Comparison of ENCODE assay signal across 1 cellular context in genomic region chr5:177446184-177447065, GRCh38.
TF ChIP-seq lines count a peak whose summit lies in the region.

A gene with protein sequence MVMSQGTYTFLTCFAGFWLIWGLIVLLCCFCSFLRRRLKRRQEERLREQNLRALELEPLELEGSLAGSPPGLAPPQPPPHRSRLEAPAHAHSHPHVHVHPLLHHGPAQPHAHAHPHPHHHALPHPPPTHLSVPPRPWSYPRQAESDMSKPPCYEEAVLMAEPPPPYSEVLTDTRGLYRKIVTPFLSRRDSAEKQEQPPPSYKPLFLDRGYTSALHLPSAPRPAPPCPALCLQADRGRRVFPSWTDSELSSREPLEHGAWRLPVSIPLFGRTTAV (plus strand): TSS chr5:177446814. CDS start chr5:177455068, 8,254 bp downstream.

TF ChIP-seq in HEK293, 187 proteins besides CTCF, POLR2A, EP300 and RAD21 (continued from another document and continues in another):
- TF ChIP-seq, protein P1, sequence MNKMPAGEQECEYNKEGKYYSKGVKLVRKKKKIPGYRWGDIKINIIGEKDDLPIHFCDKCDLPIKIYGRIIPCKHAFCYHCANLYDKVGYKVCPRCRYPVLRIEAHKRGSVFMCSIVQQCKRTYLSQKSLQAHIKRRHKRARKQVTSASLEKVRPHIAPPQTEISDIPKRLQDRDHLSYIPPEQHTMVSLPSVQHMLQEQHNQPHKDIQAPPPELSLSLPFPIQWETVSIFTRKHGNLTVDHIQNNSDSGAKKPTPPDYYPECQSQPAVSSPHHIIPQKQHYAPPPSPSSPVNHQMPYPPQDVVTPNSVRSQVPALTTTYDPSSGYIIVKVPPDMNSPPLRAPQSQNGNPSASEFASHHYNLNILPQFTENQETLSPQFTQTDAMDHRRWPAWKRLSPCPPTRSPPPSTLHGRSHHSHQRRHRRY (tag by site-specific recombination; IDR thresholded peaks at IDR 0.05), result peak; percentile 76; the same call in 1 of the 2 replicates
- TF ChIP-seq ZSCAN23 (tag by site-specific recombination; IDR thresholded peaks at IDR 0.05) (peak; percentile 33; the same call in 1 of the 2 replicates), PBX3 (CRISPR knock-in tag; IDR thresholded peaks at IDR 0.05) (peak; percentile 39), ZNF549 (tag by site-specific recombination; IDR thresholded peaks at IDR 0.05) (no peak), ZNF311 (tag by site-specific recombination; IDR thresholded peaks at IDR 0.05; ENCODE audit: borderline replicate concordance) (no peak), ZNF529 (tag by site-specific recombination; IDR thresholded peaks at IDR 0.05; ENCODE audit: insufficient replicate concordance) (no peak), ZNF837 (tag by site-specific recombination; IDR thresholded peaks at IDR 0.05) (0 out of 2 replicates have a peak, but pooled peaks have one; percentile 81), ZNF571 (tag by site-specific recombination; IDR thresholded peaks at IDR 0.05) (no peak), ZNF132 (tag by site-specific recombination; IDR thresholded peaks at IDR 0.05; ENCODE audit: borderline replicate concordance) (no peak), ZNF596 (tag by site-specific recombination; IDR thresholded peaks at IDR 0.05) (0 out of 2 replicates have a peak, but pooled peaks have one; percentile 19), ZNF18 (tag by site-specific recombination; IDR thresholded peaks at IDR 0.05) (no peak), GFI1B (tag by site-specific recombination; IDR thresholded peaks at IDR 0.05) (0 out of 2 replicates have a peak, but pooled peaks have one; percentile 18), ZNF555 (tag by site-specific recombination; conservative IDR thresholded peaks at IDR 0.05) (no peak), ZNF335 (tag by site-specific recombination; conservative IDR thresholded peaks at IDR 0.05) (peak; percentile 80), PATZ1 (tag by site-specific recombination; IDR thresholded peaks at IDR 0.05) (peak; percentile 83), RBAK (tag by site-specific recombination; IDR thresholded peaks at IDR 0.05) (no peak), ZFP3 (tag by site-specific recombination; IDR thresholded peaks at IDR 0.05; ENCODE audit: low read depth) (no peak), ZNF514 (tag by site-specific recombination; IDR thresholded peaks at IDR 0.05) (no peak), ZNF544 (tag by site-specific recombination; IDR thresholded peaks at IDR 0.05) (no peak), ZNF23 (tag by site-specific recombination; IDR thresholded peaks at IDR 0.05; ENCODE audit: borderline replicate concordance) (no peak), ZNF610 (tag by site-specific recombination; IDR thresholded peaks at IDR 0.05; ENCODE audit: borderline replicate concordance) (no peak), KLF1 (tag by site-specific recombination; IDR thresholded peaks at IDR 0.05) (peak; percentile 39; the same call in 1 of the 2 replicates), ZNF138 (tag by site-specific recombination; IDR thresholded peaks at IDR 0.05; ENCODE audit: borderline replicate concordance) (no peak), ZNF302 (tag by site-specific recombination; IDR thresholded peaks at IDR 0.05; ENCODE audit: low read depth) (no peak), KLF7 (tag by site-specific recombination; IDR thresholded peaks at IDR 0.05; ENCODE audit: borderline replicate concordance) (no peak), ZNF155 (tag by site-specific recombination; IDR thresholded peaks at IDR 0.05) (no peak), OSR2 (tag by site-specific recombination; IDR thresholded peaks at IDR 0.05) (no peak), ZNF398 (tag by site-specific recombination; IDR thresholded peaks at IDR 0.05) (peak; percentile 46; the same call in 1 of the 2 replicates), HOXC10 (CRISPR knock-in tag; IDR thresholded peaks at IDR 0.05) (no peak), ZNF133 (tag by site-specific recombination; IDR thresholded peaks at IDR 0.05) (no peak), MYNN (tag by site-specific recombination; IDR thresholded peaks at IDR 0.05; ENCODE audit: borderline replicate concordance) (no peak)
- TF ChIP-seq, protein P2, sequence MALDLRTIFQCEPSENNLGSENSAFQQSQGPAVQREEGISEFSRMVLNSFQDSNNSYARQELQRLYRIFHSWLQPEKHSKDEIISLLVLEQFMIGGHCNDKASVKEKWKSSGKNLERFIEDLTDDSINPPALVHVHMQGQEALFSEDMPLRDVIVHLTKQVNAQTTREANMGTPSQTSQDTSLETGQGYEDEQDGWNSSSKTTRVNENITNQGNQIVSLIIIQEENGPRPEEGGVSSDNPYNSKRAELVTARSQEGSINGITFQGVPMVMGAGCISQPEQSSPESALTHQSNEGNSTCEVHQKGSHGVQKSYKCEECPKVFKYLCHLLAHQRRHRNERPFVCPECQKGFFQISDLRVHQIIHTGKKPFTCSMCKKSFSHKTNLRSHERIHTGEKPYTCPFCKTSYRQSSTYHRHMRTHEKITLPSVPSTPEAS (tag by site-specific recombination; IDR thresholded peaks at IDR 0.05), result peak; percentile 79
- TF ChIP-seq, protein P3, sequence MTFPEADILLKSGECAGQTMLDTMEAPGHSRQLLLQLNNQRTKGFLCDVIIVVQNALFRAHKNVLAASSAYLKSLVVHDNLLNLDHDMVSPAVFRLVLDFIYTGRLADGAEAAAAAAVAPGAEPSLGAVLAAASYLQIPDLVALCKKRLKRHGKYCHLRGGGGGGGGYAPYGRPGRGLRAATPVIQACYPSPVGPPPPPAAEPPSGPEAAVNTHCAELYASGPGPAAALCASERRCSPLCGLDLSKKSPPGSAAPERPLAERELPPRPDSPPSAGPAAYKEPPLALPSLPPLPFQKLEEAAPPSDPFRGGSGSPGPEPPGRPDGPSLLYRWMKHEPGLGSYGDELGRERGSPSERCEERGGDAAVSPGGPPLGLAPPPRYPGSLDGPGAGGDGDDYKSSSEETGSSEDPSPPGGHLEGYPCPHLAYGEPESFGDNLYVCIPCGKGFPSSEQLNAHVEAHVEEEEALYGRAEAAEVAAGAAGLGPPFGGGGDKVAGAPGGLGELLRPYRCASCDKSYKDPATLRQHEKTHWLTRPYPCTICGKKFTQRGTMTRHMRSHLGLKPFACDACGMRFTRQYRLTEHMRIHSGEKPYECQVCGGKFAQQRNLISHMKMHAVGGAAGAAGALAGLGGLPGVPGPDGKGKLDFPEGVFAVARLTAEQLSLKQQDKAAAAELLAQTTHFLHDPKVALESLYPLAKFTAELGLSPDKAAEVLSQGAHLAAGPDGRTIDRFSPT (tag by site-specific recombination; IDR thresholded peaks at IDR 0.05), result peak; percentile 75
- TF ChIP-seq, protein P4, sequence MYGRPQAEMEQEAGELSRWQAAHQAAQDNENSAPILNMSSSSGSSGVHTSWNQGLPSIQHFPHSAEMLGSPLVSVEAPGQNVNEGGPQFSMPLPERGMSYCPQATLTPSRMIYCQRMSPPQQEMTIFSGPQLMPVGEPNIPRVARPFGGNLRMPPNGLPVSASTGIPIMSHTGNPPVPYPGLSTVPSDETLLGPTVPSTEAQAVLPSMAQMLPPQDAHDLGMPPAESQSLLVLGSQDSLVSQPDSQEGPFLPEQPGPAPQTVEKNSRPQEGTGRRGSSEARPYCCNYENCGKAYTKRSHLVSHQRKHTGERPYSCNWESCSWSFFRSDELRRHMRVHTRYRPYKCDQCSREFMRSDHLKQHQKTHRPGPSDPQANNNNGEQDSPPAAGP (tag by site-specific recombination; IDR thresholded peaks at IDR 0.05), result peak; percentile 64
- TF ChIP-seq, protein P5, sequence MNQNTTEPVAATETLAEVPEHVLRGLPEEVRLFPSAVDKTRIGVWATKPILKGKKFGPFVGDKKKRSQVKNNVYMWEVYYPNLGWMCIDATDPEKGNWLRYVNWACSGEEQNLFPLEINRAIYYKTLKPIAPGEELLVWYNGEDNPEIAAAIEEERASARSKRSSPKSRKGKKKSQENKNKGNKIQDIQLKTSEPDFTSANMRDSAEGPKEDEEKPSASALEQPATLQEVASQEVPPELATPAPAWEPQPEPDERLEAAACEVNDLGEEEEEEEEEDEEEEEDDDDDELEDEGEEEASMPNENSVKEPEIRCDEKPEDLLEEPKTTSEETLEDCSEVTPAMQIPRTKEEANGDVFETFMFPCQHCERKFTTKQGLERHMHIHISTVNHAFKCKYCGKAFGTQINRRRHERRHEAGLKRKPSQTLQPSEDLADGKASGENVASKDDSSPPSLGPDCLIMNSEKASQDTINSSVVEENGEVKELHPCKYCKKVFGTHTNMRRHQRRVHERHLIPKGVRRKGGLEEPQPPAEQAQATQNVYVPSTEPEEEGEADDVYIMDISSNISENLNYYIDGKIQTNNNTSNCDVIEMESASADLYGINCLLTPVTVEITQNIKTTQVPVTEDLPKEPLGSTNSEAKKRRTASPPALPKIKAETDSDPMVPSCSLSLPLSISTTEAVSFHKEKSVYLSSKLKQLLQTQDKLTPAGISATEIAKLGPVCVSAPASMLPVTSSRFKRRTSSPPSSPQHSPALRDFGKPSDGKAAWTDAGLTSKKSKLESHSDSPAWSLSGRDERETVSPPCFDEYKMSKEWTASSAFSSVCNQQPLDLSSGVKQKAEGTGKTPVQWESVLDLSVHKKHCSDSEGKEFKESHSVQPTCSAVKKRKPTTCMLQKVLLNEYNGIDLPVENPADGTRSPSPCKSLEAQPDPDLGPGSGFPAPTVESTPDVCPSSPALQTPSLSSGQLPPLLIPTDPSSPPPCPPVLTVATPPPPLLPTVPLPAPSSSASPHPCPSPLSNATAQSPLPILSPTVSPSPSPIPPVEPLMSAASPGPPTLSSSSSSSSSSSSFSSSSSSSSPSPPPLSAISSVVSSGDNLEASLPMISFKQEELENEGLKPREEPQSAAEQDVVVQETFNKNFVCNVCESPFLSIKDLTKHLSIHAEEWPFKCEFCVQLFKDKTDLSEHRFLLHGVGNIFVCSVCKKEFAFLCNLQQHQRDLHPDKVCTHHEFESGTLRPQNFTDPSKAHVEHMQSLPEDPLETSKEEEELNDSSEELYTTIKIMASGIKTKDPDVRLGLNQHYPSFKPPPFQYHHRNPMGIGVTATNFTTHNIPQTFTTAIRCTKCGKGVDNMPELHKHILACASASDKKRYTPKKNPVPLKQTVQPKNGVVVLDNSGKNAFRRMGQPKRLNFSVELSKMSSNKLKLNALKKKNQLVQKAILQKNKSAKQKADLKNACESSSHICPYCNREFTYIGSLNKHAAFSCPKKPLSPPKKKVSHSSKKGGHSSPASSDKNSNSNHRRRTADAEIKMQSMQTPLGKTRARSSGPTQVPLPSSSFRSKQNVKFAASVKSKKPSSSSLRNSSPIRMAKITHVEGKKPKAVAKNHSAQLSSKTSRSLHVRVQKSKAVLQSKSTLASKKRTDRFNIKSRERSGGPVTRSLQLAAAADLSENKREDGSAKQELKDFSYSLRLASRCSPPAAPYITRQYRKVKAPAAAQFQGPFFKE (tag by site-specific recombination; IDR thresholded peaks at IDR 0.05; ENCODE audit: borderline replicate concordance), result 0 out of 2 replicates have a peak, but pooled peaks have one; percentile 47
